11 cellular contexts compared by ENCODE assay signal in genomic region chr17:75325348-75325747, GRCh38. TPM values are rescaled to one million over a fixed set of nuclear protein-coding genes. Genes with fewer than 3 reads are reported as not detected.
A peak's percentile ranks its signal among the peaks of the same experiment; 100 is the strongest.
DNase-seq lines count a peak whose midpoint lies in the region; ATAC-seq and TF ChIP-seq lines count a peak whose summit lies in the region.
"Had no signal": no experiment of that assay in that cellular context is flagged by ENCODE, and none has a peak within 500 bp of the region (broad histone marks: within the 10 kb centered on the region; RNA-seq: fewer than 3 reads in every experiment).

No MANE protein-coding gene starts in this region.

- TF ChIP-seq CTCF in transverse colon (IDR thresholded peaks at IDR 0.05) = no peak

- H3K9me3 ChIP-seq in right cardiac atrium (ENCODE audit: control insufficient read depth, low read length) (no peaks in the 10 kb centered on the region), muscle layer of duodenum (ENCODE audit: control insufficient read depth in 1 of 2, low read length in 2 of 2) (no peaks in the 10 kb centered on the region), transverse colon (no peaks in the 10 kb centered on the region)

- intact Hi-C loops in right cardiac atrium (cut with DNase I) = no loop called here
- intact Hi-C loops in Right ventricle myocardium inferior (cut with DNase I) = no loop called here
- intact Hi-C loops in transverse colon (cut with DNase I; ENCODE audit: low total_unique reads) = no loop called here

- no peaks in the 10 kb centered on the region for H3K27me3 Mint-ChIP-seq in activated T-helper 17 cell treated with anti-CD3 and anti-CD28 coated beads, Interleukin-2, amount 50 U/mL, for 72 hours

- H3K4me1 Mint-ChIP-seq in activated T-helper 17 cell treated with anti-CD3 and anti-CD28 coated beads, Interleukin-2, amount 50 U/mL, for 72 hours = no peaks in the 10 kb centered on the region

- in situ Hi-C loops in transverse colon (cut with MboI; ENCODE audit: low pct_ligation_motif_present in 1 of 4, low pct_unique_long_range_greater_than_20kb in 1 of 4, low sequenced_read_pairs in 3 of 4) = no loop called here

- no peak for TF ChIP-seq EP300 in transverse colon (IDR thresholded peaks at IDR 0.05; ENCODE audit: low read depth)

- DNase-seq in right cardiac atrium = no peak
- no peak for DNase-seq in Right ventricle myocardium inferior (ENCODE audit: missing footprints)
- DNase-seq in transverse colon = no peak
- DNase-seq in NOMO-1 (lab: John Stamatoyannopoulos, UW; ENCODE audit: unreplicated experiment in 2 of 2) = no peak
- DNase-seq in GDM1 (lab: John Stamatoyannopoulos, UW) = no peak
- DNase-seq: C1 segment of cervical spinal cord, NCI-H2081 had no signal

- WGBS in right cardiac atrium = 73% methylated on average over 6 of the region's 6 CpGs
- WGBS in transverse colon (ENCODE audit: low coverage in 1 of 2), 2 donors = 88% methylated on average over 6 of the region's 6 CpGs; no CpG with 5 or more reads in 1 of the 2 donors

- H3K36me3 ChIP-seq in muscle layer of duodenum (ENCODE audit: control insufficient read depth in 1 of 2, insufficient read depth in 2 of 2, low read length in 2 of 2) (peaks cover 13 to 19% of the 10 kb centered on the region in 2 donors), transverse colon (peaks cover 0 to 5% (median 2%) of the 10 kb centered on the region in 4 donors)

- peak overlapping the region; percentile 78 for H3K27ac Mint-ChIP-seq in activated T-helper 17 cell treated with anti-CD3 and anti-CD28 coated beads, Interleukin-2, amount 50 U/mL, for 72 hours

- H3K36me3 Mint-ChIP-seq in activated T-helper 17 cell treated with anti-CD3 and anti-CD28 coated beads, Interleukin-2, amount 50 U/mL, for 72 hours (ENCODE audit: low read depth) = peaks cover 80% of the 10 kb centered on the region

- H3K27me3 ChIP-seq in right cardiac atrium (ENCODE audit: control insufficient read depth, insufficient read depth) (no peaks in the 10 kb centered on the region), muscle layer of duodenum (ENCODE audit: low read depth, low read length) (no peaks in the 10 kb centered on the region), transverse colon (no peaks in the 10 kb centered on the region)

- H3K4me1 ChIP-seq in right cardiac atrium (ENCODE audit: control insufficient read depth, insufficient read depth, low read length) (peaks cover 11% of the 10 kb centered on the region), muscle layer of duodenum (ENCODE audit: control insufficient read depth in 1 of 2, insufficient read depth in 2 of 2, low read length in 2 of 2) (peaks cover 0 to 9% of the 10 kb centered on the region in 2 donors), transverse colon (peaks cover 3 to 26% (median 7%) of the 10 kb centered on the region in 4 donors)

- no peaks in the 10 kb centered on the region for H3K9me3 Mint-ChIP-seq in activated T-helper 17 cell treated with anti-CD3 and anti-CD28 coated beads, Interleukin-2, amount 50 U/mL, for 72 hours

- ATAC-seq in right cardiac atrium (no peak), Right ventricle myocardium inferior (no peak), GM18858 (IDR thresholded peaks at IDR 0.05; ENCODE audit: unreplicated experiment) (no peak)
- no peak for ATAC-seq in activated T-helper 17 cell treated with anti-CD3 and anti-CD28 coated beads, Interleukin-2, amount 50 U/mL, for 72 hours (replicated peaks)

- no peak overlapping the region for H3K4me3 ChIP-seq in right cardiac atrium (ENCODE audit: low read length)
- no peak overlapping the region for H3K4me3 ChIP-seq in muscle layer of duodenum (ENCODE audit: low read depth in 1 of 2, low read length in 2 of 2)
- no peak overlapping the region for H3K4me3 ChIP-seq in transverse colon

- H3K27ac ChIP-seq in right cardiac atrium (ENCODE audit: low read length) (peak overlapping the region; percentile 49), muscle layer of duodenum (ENCODE audit: low read length) (peak overlapping the region; percentile 40), transverse colon (peak overlapping the region; percentile 20 to 55 (median 38))
- H3K27ac ChIP-seq: epithelial cell of prostate had no signal

- no peak for TF ChIP-seq POLR2A in transverse colon (IDR thresholded peaks at IDR 0.05)

- no peak overlapping the region for H3K4me3 Mint-ChIP-seq in activated T-helper 17 cell treated with anti-CD3 and anti-CD28 coated beads, Interleukin-2, amount 50 U/mL, for 72 hours

RNA-seq across cellular contexts. Expression of gene SLC25A19, which starts 36.1 kb away (rescaled TPM):
- total RNA-seq in right cardiac atrium = 10 to 100 TPM in 2 of 4 donors, 1 to 10 TPM in 2; 8.4 to 23.5 (median 14.8) TPM
- polyA plus RNA-seq in right cardiac atrium = 14.2 TPM
- total RNA-seq in Right ventricle myocardium inferior = 19.5 TPM
- 100 to 1,000 TPM in 1 of 2 donors, 10 to 100 TPM in 1; 97.4 to 113 TPM for total RNA-seq in activated T-helper 17 cell treated with anti-CD3 and anti-CD28 coated beads, Interleukin-2, amount 50 U/mL, for 72 hours
- 10 to 100 TPM; 12.6 to 49.6 (median 20.7) TPM for total RNA-seq in transverse colon

RNA-seq across cellular contexts. Expression of gene MIF4GD, which starts 54.3 kb away (rescaled TPM):
- 10 to 100 TPM; 15.1 to 20.5 (median 17.8) TPM for total RNA-seq in right cardiac atrium
- polyA plus RNA-seq in right cardiac atrium = 14.6 TPM
- 15.1 TPM for total RNA-seq in Right ventricle myocardium inferior
- 10 to 100 TPM; 23.6 to 31.6 TPM for total RNA-seq in activated T-helper 17 cell treated with anti-CD3 and anti-CD28 coated beads, Interleukin-2, amount 50 U/mL, for 72 hours
- 10 to 100 TPM in 3 of 4 donors, 1 to 10 TPM in 1; 9.0 to 44.0 (median 28.6) TPM for total RNA-seq in transverse colon
